In the genomic region with DNA sequence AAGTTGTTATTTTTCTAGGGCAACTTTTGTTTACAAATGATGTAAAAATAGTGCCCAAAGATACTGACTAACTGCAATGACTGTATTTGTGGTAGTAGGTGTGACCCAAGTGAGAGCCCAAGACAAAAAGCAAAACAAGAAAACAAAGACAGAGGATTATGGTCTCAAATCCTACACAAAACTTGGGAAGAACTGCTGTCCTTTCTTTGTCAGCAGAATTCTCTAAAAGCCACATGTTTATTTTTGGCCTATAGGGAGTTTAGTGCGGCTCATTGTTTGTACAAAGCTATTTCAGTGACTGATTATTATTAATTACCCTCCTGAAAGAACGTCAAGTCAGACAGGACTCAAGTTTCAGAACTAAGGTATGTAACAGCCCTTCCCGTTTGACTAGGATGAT, we compare ENCODE assay signal across 21 cellular contexts.
"Had no signal": no experiment of that assay in that cellular context is flagged by ENCODE, and none has a peak within 500 bp of the region (broad histone marks: within the 10 kb centered on the region; RNA-seq: fewer than 3 reads in every experiment).

No MANE protein-coding gene starts in this region.

- H3K27ac Mint-ChIP-seq: activated CD4-positive, alpha-beta memory T cell treated with anti-CD3 and anti-CD28 coated beads for 36 hours; activated CD4-positive, alpha-beta T cell treated with anti-CD3 and anti-CD28 coated beads for 36 hours; activated naive CD4-positive, alpha-beta T cell treated with anti-CD3 and anti-CD28 coated beads, Interleukin-2, amount 50 U/mL, for 72 hours; activated T-helper 1 cell treated with anti-CD3 and anti-CD28 coated beads, Interleukin-12 subunit alpha, Interleukin-12 subunit beta, Interleukin-2, Interleukin-4 antibody, amounts not matched to agents 30 ng/mL and 10 ng/mL and 1 ng/mL, durations not matched to agents 14 hours and 24 hours and 36 hours; naive thymus-derived CD8-positive, alpha-beta T cell; stimulated activated memory B cell treated with anti-CD40 and anti-IgM and Interleukin-4, amounts not matched to agents 10 μg/mL and 1 μg/mL and 100 μg/mL, for 72 hours; WTC11 had no signal

- H3K9me3 ChIP-seq: adrenal gland, breast epithelium, esophagus squamous epithelium, neutrophil, pancreas, thoracic aorta, upper lobe of right lung had no signal

- H3K27ac ChIP-seq: adrenal gland, breast epithelium, esophagus squamous epithelium, neutrophil, pancreas, thoracic aorta, upper lobe of right lung had no signal

- H3K36me3 Mint-ChIP-seq: activated CD4-positive, alpha-beta memory T cell treated with anti-CD3 and anti-CD28 coated beads for 36 hours; activated naive CD4-positive, alpha-beta T cell treated with anti-CD3 and anti-CD28 coated beads, Interleukin-2, amount 50 U/mL, for 72 hours; naive thymus-derived CD8-positive, alpha-beta T cell; stimulated activated memory B cell treated with anti-CD40 and anti-IgM and Interleukin-4, amounts not matched to agents 10 μg/mL and 1 μg/mL and 100 μg/mL, for 72 hours; WTC11 had no signal

- H3K4me3 ChIP-seq: adrenal gland, breast epithelium, esophagus squamous epithelium, pancreas, thoracic aorta, upper lobe of right lung had no signal

- H3K4me3 Mint-ChIP-seq: activated CD4-positive, alpha-beta memory T cell treated with anti-CD3 and anti-CD28 coated beads for 36 hours; activated CD4-positive, alpha-beta T cell treated with anti-CD3 and anti-CD28 coated beads for 36 hours; activated T-helper 1 cell treated with anti-CD3 and anti-CD28 coated beads, Interleukin-12 subunit alpha, Interleukin-12 subunit beta, Interleukin-2, Interleukin-4 antibody, amounts not matched to agents 30 ng/mL and 10 ng/mL and 1 ng/mL, durations not matched to agents 14 hours and 24 hours and 36 hours; naive thymus-derived CD8-positive, alpha-beta T cell; stimulated activated memory B cell treated with anti-CD40 and anti-IgM and Interleukin-4, amounts not matched to agents 10 μg/mL and 1 μg/mL and 100 μg/mL, for 72 hours; WTC11 had no signal

- ATAC-seq: activated CD4-positive, alpha-beta T cell treated with anti-CD3 and anti-CD28 coated beads for 36 hours; activated naive CD4-positive, alpha-beta T cell treated with anti-CD3 and anti-CD28 coated beads, Interleukin-2, amount 50 U/mL, for 72 hours; naive thymus-derived CD8-positive, alpha-beta T cell; pancreas; sciatic nerve; stimulated activated memory B cell treated with anti-CD40 and anti-IgM and Interleukin-4, amounts not matched to agents 10 μg/mL and 1 μg/mL and 100 μg/mL, for 72 hours; upper lobe of right lung; WTC11 had no signal

- H3K36me3 ChIP-seq: adrenal gland, breast epithelium, esophagus squamous epithelium, neutrophil, pancreas, thoracic aorta, upper lobe of right lung had no signal

- H3K4me1 ChIP-seq: adrenal gland, breast epithelium, pancreas, upper lobe of right lung had no signal

- H3K27me3 Mint-ChIP-seq: activated CD4-positive, alpha-beta memory T cell treated with anti-CD3 and anti-CD28 coated beads for 36 hours; stimulated activated memory B cell treated with anti-CD40 and anti-IgM and Interleukin-4, amounts not matched to agents 10 μg/mL and 1 μg/mL and 100 μg/mL, for 72 hours had no signal

- H3K4me1 Mint-ChIP-seq: activated CD4-positive, alpha-beta T cell treated with anti-CD3 and anti-CD28 coated beads for 36 hours; naive thymus-derived CD8-positive, alpha-beta T cell; stimulated activated memory B cell treated with anti-CD40 and anti-IgM and Interleukin-4, amounts not matched to agents 10 μg/mL and 1 μg/mL and 100 μg/mL, for 72 hours had no signal

- H3K27me3 ChIP-seq: adrenal gland, breast epithelium, neutrophil, pancreas, upper lobe of right lung had no signal

- DNase-seq: activated CD4-positive, alpha-beta memory T cell treated with anti-CD3 and anti-CD28 coated beads for 36 hours; activated CD4-positive, alpha-beta T cell treated with anti-CD3 and anti-CD28 coated beads for 36 hours; activated gamma-delta T cell treated with Interleukin-2 at 50 U/mL for 16 hours; activated T-cell treated with anti-CD3 and anti-CD28 coated beads for 4 hours; adrenal gland; cerebellar nuclear complex; effector CD4-positive, alpha-beta T cell; esophagus squamous epithelium; mesenchymal stem cell; naive thymus-derived CD8-positive, alpha-beta T cell; pancreas; stimulated activated CD4-positive, alpha-beta T cell treated with anti-CD3 and anti-CD28 coated beads, Interleukin-4, amount 100 ng/mL, for 4 hours; upper lobe of right lung had no signal

- H3K9me3 Mint-ChIP-seq: activated CD4-positive, alpha-beta memory T cell treated with anti-CD3 and anti-CD28 coated beads for 36 hours; activated naive CD4-positive, alpha-beta T cell treated with anti-CD3 and anti-CD28 coated beads, Interleukin-2, amount 50 U/mL, for 72 hours; activated T-helper 1 cell treated with anti-CD3 and anti-CD28 coated beads, Interleukin-12 subunit alpha, Interleukin-12 subunit beta, Interleukin-2, Interleukin-4 antibody, amounts not matched to agents 30 ng/mL and 10 ng/mL and 1 ng/mL, durations not matched to agents 14 hours and 24 hours and 36 hours; naive thymus-derived CD8-positive, alpha-beta T cell; stimulated activated memory B cell treated with anti-CD40 and anti-IgM and Interleukin-4, amounts not matched to agents 10 μg/mL and 1 μg/mL and 100 μg/mL, for 72 hours had no signal
